In genomic region chr1:200263203-200263602, GRCh38 we compare ENCODE assay signal across 25 cellular contexts.
DNase-seq lines count a peak whose midpoint lies in the region; ATAC-seq, FAIRE-seq and TF ChIP-seq lines count a peak whose summit lies in the region.
"Had no signal": no experiment of that assay in that cellular context is flagged by ENCODE, and none has a peak within 500 bp of the region (broad histone marks: within the 10 kb centered on the region; RNA-seq: fewer than 3 reads in every experiment).

No MANE protein-coding gene starts in this region.

- in situ Hi-C loops in HepG2 (cut with HindIII; ENCODE audit: extremely low pct_ligation_motif_present, low pct_unique_long_range_greater_than_20kb) = loop anchor here (25.0 kb wide), 1 partner anchor 576 kb away; no protein-coding TSS in a partner anchor

- H2AFZ ChIP-seq in HepG2 (ENCODE audit: low read length) = no peak overlapping the region
- peak overlapping the region; percentile 37 for H2AFZ ChIP-seq in OCI-LY3 (ENCODE audit: low read depth, low read length)

- DNase-seq in HepG2 (ENCODE audit: low spot score) (peak; percentile 95), right lobe of liver (no peak), small intestine (peak; percentile 49), prostate gland (ENCODE audit: low spot score) (no peak)
- DNase-seq: BE2C; C1 segment of cervical spinal cord; CD4-positive, alpha-beta memory T cell; CD4-positive, CD25-positive, alpha-beta regulatory T cell; CD8-positive, alpha-beta memory T cell; COR-L47; DMS 273 treated with DMSO at 0.1 percent for 48 hours; DMS153; DMS53; DMS79; EL; GDM1 had no signal

- BruUV-seq in HepG2 (replicated peaks; lab: Mats Ljungman, UMichigan) = no TSS peak

- H3K4me1 ChIP-seq in HepG2 (ENCODE audit: insufficient read depth, low read length) (peaks cover 71% of the 10 kb centered on the region), right lobe of liver (peaks cover 0 to 5% (median 0%) of the 10 kb centered on the region in 4 donors), OCI-LY3 (ENCODE audit: low read length) (peaks cover 51% of the 10 kb centered on the region), liver (ENCODE audit: control insufficient read depth in 4 of 4, insufficient read depth in 4 of 4, low read length in 3 of 4) (peaks cover 0 to 18% (median 2%) of the 10 kb centered on the region in 4 donors), small intestine (ENCODE audit: control insufficient read depth in 2 of 2, insufficient read depth in 1 of 2, low read depth in 1 of 2, low read length in 1 of 2) (no peaks in the 10 kb centered on the region), prostate gland (replicated peaks) (no peaks in the 10 kb centered on the region)
- H3K4me1 ChIP-seq: A549, BE2C, BLaER1 had no signal

- FAIRE-seq in HepG2 (lab: Jason Lieb, UNC) (peak; percentile 97), small intestine (lab: Jason Lieb, UNC) (no peak)
- FAIRE-seq: A549, GM12878, GM19239 had no signal

- TF ChIP-seq RAD21 in HepG2 (CRISPR knock-in tag; IDR thresholded peaks at IDR 0.05) = no peak
- no peak for TF ChIP-seq RAD21 in liver (IDR thresholded peaks at IDR 0.05)

- CTCF ChIA-PET in HepG2 (lab: Yijun Ruan, JAX; ENCODE audit: low intra/inter-chr PET ratio, low total read pairs) = no interaction called here

- H3K36me3 ChIP-seq in HepG2 (replicated peaks in 1 of 2; ENCODE audit: control insufficient read depth in 1 of 2, insufficient read depth in 2 of 2, low read length in 2 of 2) = no peaks in the 10 kb centered on the region
- no peaks in the 10 kb centered on the region for H3K36me3 ChIP-seq in right lobe of liver
- H3K36me3 ChIP-seq in OCI-LY3 (replicated peaks; ENCODE audit: low read depth, low read length) = no peaks in the 10 kb centered on the region
- no peaks in the 10 kb centered on the region for H3K36me3 ChIP-seq in liver (ENCODE audit: control insufficient read depth in 4 of 4, insufficient read depth in 3 of 4, low read depth in 1 of 4, low read length in 3 of 4)
- H3K36me3 ChIP-seq in small intestine (ENCODE audit: control insufficient read depth in 2 of 2, insufficient read depth in 2 of 2, low read length in 2 of 2) = no peaks in the 10 kb centered on the region
- H3K36me3 ChIP-seq in prostate gland = no peaks in the 10 kb centered on the region
- H3K36me3 ChIP-seq: BE2C, BLaER1 had no signal

- TF ChIP-seq POLR2A in HepG2 (IDR thresholded peaks at IDR 0.05; ENCODE audit: insufficient read depth in 1 of 2, low read depth in 2 of 2, low read length in 2 of 2) = no peak
- no peak for TF ChIP-seq POLR2A in right lobe of liver (IDR thresholded peaks at IDR 0.05)
- TF ChIP-seq POLR2A in prostate gland (IDR thresholded peaks at IDR 0.05) = no peak

- no peaks in the 10 kb centered on the region for H3K79me2 ChIP-seq in HepG2 (ENCODE audit: insufficient read depth, low read length)
- H3K79me2 ChIP-seq in OCI-LY3 (ENCODE audit: low read length) = no peaks in the 10 kb centered on the region

- no peak overlapping the region for H3K9ac ChIP-seq in HepG2 (ENCODE audit: insufficient read depth, low read depth, low read length)
- H3K9ac ChIP-seq in OCI-LY3 (ENCODE audit: low read length) = peak overlapping the region; percentile 41; the same call in 1 of the 2 replicates
- H3K9ac ChIP-seq in liver (ENCODE audit: low read depth in 1 of 2, low read length in 2 of 2) = no peak overlapping the region
- H3K9ac ChIP-seq: BLaER1 had no signal

- TF ChIP-seq EP300 in HepG2 (IDR thresholded peaks at IDR 0.05; ENCODE audit: low read depth in 2 of 2, low read length in 2 of 2) = peak in 1 of 2 experiments; percentile 91; a peak in 2 of 4 replicates
- TF ChIP-seq EP300 in HepG2 (CRISPR knock-in tag; IDR thresholded peaks at IDR 0.05; ENCODE audit: borderline replicate concordance) = peak; percentile 84

- H3K4me2 ChIP-seq in HepG2 (ENCODE audit: low read depth, low read length) (no peak overlapping the region), OCI-LY3 (ENCODE audit: low read length) (peak overlapping the region; percentile 52)
- H3K4me2 ChIP-seq: A549, BLaER1 had no signal

- no peaks in the 10 kb centered on the region for H4K20me1 ChIP-seq in HepG2 (ENCODE audit: insufficient read depth, low read length)
- no peaks in the 10 kb centered on the region for H4K20me1 ChIP-seq in OCI-LY3 (ENCODE audit: insufficient read depth, low read length)
- H4K20me1 ChIP-seq: BLaER1 had no signal

- peak overlapping the region; percentile 54 for H3K27ac ChIP-seq in HepG2 (ENCODE audit: extremely low read length, insufficient read depth, low read length)
- H3K27ac ChIP-seq in right lobe of liver = no peak overlapping the region
- peak overlapping the region; percentile 52 for H3K27ac ChIP-seq in OCI-LY3 (ENCODE audit: low read length)
- no peak overlapping the region for H3K27ac ChIP-seq in liver (ENCODE audit: low read depth in 1 of 2, low read length in 2 of 2)
- H3K27ac ChIP-seq in small intestine (ENCODE audit: low read depth in 1 of 2, low read length in 1 of 2) = no peak overlapping the region
- no peak overlapping the region for H3K27ac ChIP-seq in prostate gland
- H3K27ac ChIP-seq: 22Rv1, A549, BLaER1 had no signal

- H3K4me3 ChIP-seq in HepG2 (replicated peaks in 1 of 3; ENCODE audit: insufficient read depth in 1 of 3, low read depth in 2 of 3, low read length in 3 of 3) (no peak overlapping the region), right lobe of liver (no peak overlapping the region), OCI-LY3 (ENCODE audit: low read length) (peak overlapping the region; percentile 36; the same call in 1 of the 2 replicates), liver (ENCODE audit: low read depth in 1 of 3, low read length in 3 of 3) (no peak overlapping the region), small intestine (ENCODE audit: low read depth in 1 of 2, low read length in 2 of 2) (no peak overlapping the region), prostate gland (no peak overlapping the region)
- H3K4me3 ChIP-seq: A549, BLaER1, GM12878 had no signal

- H3K9me3 ChIP-seq in HepG2 (ENCODE audit: low read length) (no peaks in the 10 kb centered on the region), right lobe of liver (no peaks in the 10 kb centered on the region), OCI-LY3 (ENCODE audit: insufficient read depth, low read length) (no peaks in the 10 kb centered on the region), liver (ENCODE audit: control insufficient read depth in 4 of 4, low read length in 3 of 4) (no peaks in the 10 kb centered on the region), small intestine (ENCODE audit: control insufficient read depth, low read depth) (no peaks in the 10 kb centered on the region), prostate gland (no peaks in the 10 kb centered on the region)
- H3K9me3 ChIP-seq: A549, BE2C, BLaER1 had no signal

- no peak for TF ChIP-seq CTCF in HepG2 (CRISPR knock-in tag; IDR thresholded peaks at IDR 0.05)
- no peak for TF ChIP-seq CTCF in right lobe of liver (IDR thresholded peaks at IDR 0.05)
- TF ChIP-seq CTCF in OCI-LY3 (IDR thresholded peaks at IDR 0.05; ENCODE audit: low read depth, low read length) = no peak
- TF ChIP-seq CTCF in liver (IDR thresholded peaks at IDR 0.05; ENCODE audit: low read depth, low read length, missing input control) = no peak
- TF ChIP-seq CTCF in prostate gland (IDR thresholded peaks at IDR 0.05) = no peak

- no peaks in the 10 kb centered on the region for H3K27me3 ChIP-seq in HepG2 (ENCODE audit: control insufficient read depth in 1 of 2, insufficient read depth in 2 of 2, low read length in 2 of 2)
- H3K27me3 ChIP-seq in right lobe of liver = no peaks in the 10 kb centered on the region
- H3K27me3 ChIP-seq in OCI-LY3 (ENCODE audit: low read depth, low read length) = no peaks in the 10 kb centered on the region
- no peaks in the 10 kb centered on the region for H3K27me3 ChIP-seq in liver (ENCODE audit: control insufficient read depth in 4 of 4, insufficient read depth in 4 of 4, low read length in 3 of 4)
- H3K27me3 ChIP-seq in small intestine (ENCODE audit: control insufficient read depth in 2 of 2, insufficient read depth in 2 of 2, low read length in 2 of 2) = no peaks in the 10 kb centered on the region
- H3K27me3 ChIP-seq in prostate gland (replicated peaks; ENCODE audit: insufficient read depth) = no peaks in the 10 kb centered on the region
- H3K27me3 ChIP-seq: BLaER1 had no signal

- WGBS in HepG2 (ENCODE audit: low lambda C conversion rate) = 30% methylated on average over 3 of the region's 3 CpGs
- WGBS in right lobe of liver (ENCODE audit: insufficient coverage, low coverage, low lambda C conversion rate, missing lambda C conversion rate) = 67% methylated on average over 3 of the region's 3 CpGs
- WGBS in liver = 70% methylated on average over 3 of the region's 3 CpGs
- 57 to 79% (median 59%) methylated on average over 3 of the region's 3 CpGs for WGBS in small intestine, 3 donors
- 89% methylated on average over 3 of the region's 3 CpGs for WGBS in prostate gland

- POLR2A ChIA-PET in HepG2 (lab: Yijun Ruan, JAX) = interaction anchor here (1.2 to 1.3 kb wide), 2 partner anchors 12 to 110 kb away, joined by 6 to 22 read pairs; no protein-coding TSS in a partner anchor

- intact Hi-C loops in HepG2 (cut with micrococcal nuclease; ENCODE audit: unreplicated experiment) (no loop called here), right lobe of liver (cut with DNase I) (no loop called here), prostate gland (cut with DNase I) (no loop called here)

- ATAC-seq in HepG2 (peak; percentile 92), right lobe of liver (no peak), GM19351 (IDR thresholded peaks at IDR 0.05; ENCODE audit: unreplicated experiment) (no peak), GM21737 (IDR thresholded peaks at IDR 0.05; ENCODE audit: unreplicated experiment) (no peak)
- ATAC-seq: A549 had no signal

TF ChIP-seq in liver, 16 proteins besides CTCF, POLR2A, EP300 and RAD21:
- peak; percentile 3 to 20 for TF ChIP-seq HNF4A (conservative IDR thresholded peaks at IDR 0.05)
- no peak for TF ChIP-seq FOXA1 (IDR thresholded peaks at IDR 0.05)

Comparison
In these comparisons a context has a peak if more than half of its experiments do, and no peak if none do; other contexts are left out.
1. DNase-seq: peak in HepG2 (single experiment) and small intestine (single experiment); none in right lobe of liver (0 of 3) and prostate gland (single experiment).
2. H3K27ac ChIP-seq: peak in HepG2 (single experiment) and OCI-LY3 (single experiment); none in right lobe of liver (0 of 3), liver (0 of 2), small intestine (0 of 2) and prostate gland (0 of 2).